31 cellular contexts compared by ENCODE assay signal in the genomic region with DNA sequence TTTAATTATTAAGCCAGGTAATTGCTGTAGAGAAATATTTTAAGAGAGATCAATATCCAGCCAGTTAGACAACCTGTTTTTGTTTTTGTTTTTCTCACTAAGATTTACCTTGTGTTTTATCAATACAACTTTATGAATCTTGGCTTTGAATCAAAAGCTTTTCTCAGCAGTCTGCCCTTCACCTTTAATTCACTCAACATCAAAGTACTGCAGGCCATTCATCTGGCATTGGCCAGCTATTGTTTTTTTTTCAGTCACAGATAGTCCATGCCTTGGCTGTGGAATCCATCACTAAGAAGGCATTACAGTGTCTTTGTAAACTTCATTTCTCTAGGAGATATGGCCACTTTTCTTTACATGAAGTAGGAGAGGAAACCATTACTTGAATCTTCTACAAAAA. TPM values are rescaled to one million over a fixed set of nuclear protein-coding genes. Genes with fewer than 3 reads are reported as not detected.
"Had no signal": no experiment of that assay in that cellular context is flagged by ENCODE, and none has a peak within 500 bp of the region (broad histone marks: within the 10 kb centered on the region; RNA-seq: fewer than 3 reads in every experiment).

No MANE protein-coding gene starts in this region.

- H3K9me3 Mint-ChIP-seq: activated CD4-positive, alpha-beta memory T cell treated with anti-CD3 and anti-CD28 coated beads for 36 hours; activated CD4-positive, alpha-beta T cell treated with anti-CD3 and anti-CD28 coated beads, Interleukin-2, amount 10 ng/mL, durations not matched to agents 24 days and 14 days; activated naive CD4-positive, alpha-beta T cell treated with anti-CD3 and anti-CD28 coated beads for 36 hours; activated naive CD4-positive, alpha-beta T cell treated with anti-CD3 and anti-CD28 coated beads, Interleukin-2, amount 50 U/mL, for 24 hours; activated naive CD8-positive, alpha-beta T cell treated with anti-CD3 and anti-CD28 coated beads for 36 hours; activated naive CD8-positive, alpha-beta T cell treated with anti-CD3 and anti-CD28 coated beads, Interleukin-2, amount 50 U/mL, for 24 hours; activated T-helper 1 cell treated with anti-CD3 and anti-CD28 coated beads, Interleukin-12 subunit alpha, Interleukin-12 subunit beta, Interleukin-2, Interleukin-4 antibody, amounts not matched to agents 30 ng/mL and 10 ng/mL and 1 ng/mL, durations not matched to agents 14 hours and 24 hours and 36 hours; activated T-helper 2 cell treated with anti-CD3 and anti-CD28 coated beads, Interferon-gamma antibody, Interleukin-2, Interleukin-4, amounts not matched to agents 10 μg/mL and 5 μg/mL and 100 μg/mL, durations not matched to agents 14 hours and 24 hours and 36 hours; effector memory CD8-positive, alpha-beta T cell had no signal

- H3K27ac Mint-ChIP-seq: activated CD4-positive, alpha-beta memory T cell treated with anti-CD3 and anti-CD28 coated beads for 36 hours; activated CD4-positive, alpha-beta T cell treated with anti-CD3 and anti-CD28 coated beads for 36 hours; activated CD4-positive, alpha-beta T cell treated with anti-CD3 and anti-CD28 coated beads, Interleukin-2, amount 10 ng/mL, durations not matched to agents 24 days and 14 days; activated CD8-positive, alpha-beta memory T cell treated with anti-CD3 and anti-CD28 coated beads, Interleukin-2, amount 10 ng/mL, durations not matched to agents 7 days and 5 days; activated CD8-positive, alpha-beta T cell treated with anti-CD3 and anti-CD28 coated beads, Interleukin-2, amount 10 ng/mL, durations not matched to agents 7 days and 5 days; activated naive CD4-positive, alpha-beta T cell treated with anti-CD3 and anti-CD28 coated beads for 36 hours; activated naive CD4-positive, alpha-beta T cell treated with anti-CD3 and anti-CD28 coated beads, Interleukin-2, amount 50 U/mL, for 24 hours; activated naive CD8-positive, alpha-beta T cell treated with anti-CD3 and anti-CD28 coated beads for 36 hours; activated naive CD8-positive, alpha-beta T cell treated with anti-CD3 and anti-CD28 coated beads, Interleukin-2, amount 50 U/mL, for 24 hours; activated T-helper 1 cell treated with anti-CD3 and anti-CD28 coated beads, Interleukin-12 subunit alpha, Interleukin-12 subunit beta, Interleukin-2, Interleukin-4 antibody, amounts not matched to agents 30 ng/mL and 10 ng/mL and 1 ng/mL, durations not matched to agents 14 hours and 24 hours and 36 hours; activated T-helper 2 cell treated with anti-CD3 and anti-CD28 coated beads, Interferon-gamma antibody, Interleukin-2, Interleukin-4, amounts not matched to agents 10 μg/mL and 5 μg/mL and 100 μg/mL, durations not matched to agents 14 hours and 24 hours and 36 hours; effector memory CD8-positive, alpha-beta T cell had no signal

- ATAC-seq: activated CD4-positive, alpha-beta T cell treated with anti-CD3 and anti-CD28 coated beads for 36 hours; activated CD8-positive, alpha-beta memory T cell treated with anti-CD3 and anti-CD28 coated beads, Interleukin-2, amount 10 ng/mL, durations not matched to agents 7 days and 5 days; activated CD8-positive, alpha-beta T cell treated with anti-CD3 and anti-CD28 coated beads, Interleukin-2, amount 10 ng/mL, durations not matched to agents 7 days and 5 days; activated naive CD8-positive, alpha-beta T cell treated with anti-CD3 and anti-CD28 coated beads, Interleukin-2, amount 50 U/mL, for 24 hours; body of pancreas; effector memory CD8-positive, alpha-beta T cell; gastroesophageal sphincter had no signal

- H3K4me1 Mint-ChIP-seq: activated CD4-positive, alpha-beta T cell treated with anti-CD3 and anti-CD28 coated beads, Interleukin-2, amount 10 ng/mL, durations not matched to agents 24 days and 14 days; activated CD8-positive, alpha-beta memory T cell treated with anti-CD3 and anti-CD28 coated beads, Interleukin-2, amount 10 ng/mL, durations not matched to agents 7 days and 5 days; activated naive CD4-positive, alpha-beta T cell treated with anti-CD3 and anti-CD28 coated beads, Interleukin-2, amount 50 U/mL, for 24 hours had no signal

- H3K4me3 Mint-ChIP-seq: activated CD4-positive, alpha-beta memory T cell treated with anti-CD3 and anti-CD28 coated beads for 36 hours; activated CD4-positive, alpha-beta T cell treated with anti-CD3 and anti-CD28 coated beads for 36 hours; activated CD4-positive, alpha-beta T cell treated with anti-CD3 and anti-CD28 coated beads, Interleukin-2, amount 10 ng/mL, durations not matched to agents 24 days and 14 days; activated CD8-positive, alpha-beta memory T cell treated with anti-CD3 and anti-CD28 coated beads, Interleukin-2, amount 10 ng/mL, durations not matched to agents 7 days and 5 days; activated CD8-positive, alpha-beta T cell treated with anti-CD3 and anti-CD28 coated beads, Interleukin-2, amount 10 ng/mL, durations not matched to agents 7 days and 5 days; activated naive CD4-positive, alpha-beta T cell treated with anti-CD3 and anti-CD28 coated beads for 36 hours; activated naive CD4-positive, alpha-beta T cell treated with anti-CD3 and anti-CD28 coated beads, Interleukin-2, amount 50 U/mL, for 24 hours; activated naive CD8-positive, alpha-beta T cell treated with anti-CD3 and anti-CD28 coated beads for 36 hours; activated naive CD8-positive, alpha-beta T cell treated with anti-CD3 and anti-CD28 coated beads, Interleukin-2, amount 50 U/mL, for 24 hours; activated T-helper 1 cell treated with anti-CD3 and anti-CD28 coated beads, Interleukin-12 subunit alpha, Interleukin-12 subunit beta, Interleukin-2, Interleukin-4 antibody, amounts not matched to agents 30 ng/mL and 10 ng/mL and 1 ng/mL, durations not matched to agents 14 hours and 24 hours and 36 hours; effector memory CD8-positive, alpha-beta T cell had no signal

- H3K36me3 Mint-ChIP-seq: activated CD4-positive, alpha-beta memory T cell treated with anti-CD3 and anti-CD28 coated beads for 36 hours; activated CD8-positive, alpha-beta memory T cell treated with anti-CD3 and anti-CD28 coated beads, Interleukin-2, amount 10 ng/mL, durations not matched to agents 7 days and 5 days; activated naive CD4-positive, alpha-beta T cell treated with anti-CD3 and anti-CD28 coated beads, Interleukin-2, amount 50 U/mL, for 24 hours; activated naive CD8-positive, alpha-beta T cell treated with anti-CD3 and anti-CD28 coated beads for 36 hours had no signal

- DNase-seq: activated CD4-positive, alpha-beta memory T cell treated with anti-CD3 and anti-CD28 coated beads for 36 hours; activated CD4-positive, alpha-beta T cell treated with anti-CD3 and anti-CD28 coated beads for 36 hours; activated CD4-positive, alpha-beta T cell treated with anti-CD3 and anti-CD28 coated beads, Interleukin-2, amount 10 ng/mL, durations not matched to agents 24 days and 14 days; activated CD4-positive, CD25-positive, alpha-beta regulatory T cell; activated CD4-positive, CD25-positive, alpha-beta regulatory T cell treated with anti-CD3 and anti-CD28 coated beads, Interleukin-2, amount 50 U/mL, for 72 hours; activated CD8-positive, alpha-beta memory T cell treated with anti-CD3 and anti-CD28 coated beads, Interleukin-2, amount 10 ng/mL, durations not matched to agents 7 days and 5 days; activated CD8-positive, alpha-beta memory T cell treated with anti-CD3 and anti-CD28 coated beads, Interleukin-2, amount 50 U/mL, for 4 hours; activated CD8-positive, alpha-beta T cell treated with anti-CD3 and anti-CD28 coated beads, Interleukin-2, amount 10 ng/mL, durations not matched to agents 7 days and 5 days; activated effector memory CD4-positive, alpha-beta T cell treated with anti-CD3 and anti-CD28 coated beads, Interleukin-2, amount 50 U/mL, for 16 hours; activated naive CD4-positive, alpha-beta T cell treated with anti-CD3 and anti-CD28 coated beads for 36 hours; activated naive CD8-positive, alpha-beta T cell treated with anti-CD3 and anti-CD28 coated beads for 36 hours; activated naive CD8-positive, alpha-beta T cell treated with anti-CD3 and anti-CD28 coated beads, Interleukin-2, amount 50 U/mL, for 24 hours; activated T-cell treated with anti-CD3 and anti-CD28 coated beads, Interleukin-2, amount 50 U/mL, for 1 hour; activated T-cell treated with anti-CD3 and anti-CD28 coated beads, Interleukin-2, amount 50 U/mL, for 48 hours; adrenal gland; amygdala; aorta; body of pancreas; caudate nucleus; cortex of kidney; dermis blood vessel endothelial cell; effector CD4-positive, alpha-beta T cell; effector memory CD8-positive, alpha-beta T cell; esophagus squamous epithelium; foreskin melanocyte; head of caudate nucleus; T-helper 2 cell had no signal

RNA-seq across cellular contexts. Expression of a gene that starts 20.2 kb away (rescaled TPM):
- total RNA-seq: activated CD4-positive, alpha-beta T cell treated with anti-CD3 and anti-CD28 coated beads, Interleukin-2, amount 10 ng/mL, durations not matched to agents 24 days and 14 days; activated CD8-positive, alpha-beta T cell treated with anti-CD3 and anti-CD28 coated beads, Interleukin-2, amount 10 ng/mL, durations not matched to agents 7 days and 5 days; activated T-helper 1 cell treated with anti-CD3 and anti-CD28 coated beads, Interleukin-12 subunit alpha, Interleukin-12 subunit beta, Interleukin-2, Interleukin-4 antibody, amounts not matched to agents 30 ng/mL and 10 ng/mL and 1 ng/mL, durations not matched to agents 14 hours and 24 hours and 36 hours had no signal
